Comparison of ENCODE assay signal across 26 cellular contexts in genomic region chr10:92656266-92656961, GRCh38. TPM values are rescaled to one million over a fixed set of nuclear protein-coding genes. Genes with fewer than 3 reads are reported as not detected.
"Had no signal": no experiment of that assay in that cellular context is flagged by ENCODE, and none has a peak within 500 bp of the region (broad histone marks: within the 10 kb centered on the region; RNA-seq: fewer than 3 reads in every experiment).

No MANE protein-coding gene starts in this region.

- H3K27ac ChIP-seq: breast epithelium, colonic mucosa, dorsolateral prefrontal cortex, epithelial cell of prostate, heart right ventricle, parathyroid adenoma, thyroid gland, upper lobe of right lung had no signal

- ATAC-seq: heart right ventricle, left cardiac atrium, right cardiac atrium, upper lobe of right lung had no signal

- H3K9me3 ChIP-seq: breast epithelium, colonic mucosa, thyroid gland, upper lobe of right lung had no signal

- H3K4me3 Mint-ChIP-seq: activated B cell treated with CpG ODN at 0.5 μM for 24 hours; activated CD4-positive, alpha-beta memory T cell treated with anti-CD3 and anti-CD28 coated beads, Interleukin-2, amount 10 ng/mL, durations not matched to agents 7 days and 5 days; activated naive CD4-positive, alpha-beta T cell treated with anti-CD3 and anti-CD28 coated beads, Interleukin-2, amount 50 U/mL, for 24 hours; endodermal cell; memory B cell; nephron progenitor cell; stimulated activated naive CD8-positive, alpha-beta T cell treated with anti-CD3 and anti-CD28 coated beads, Interleukin-15, Interleukin-2, amounts not matched to agents 100 ng/mL and 50 ng/mL, for 24 hours had no signal

- H3K9ac ChIP-seq: parathyroid adenoma had no signal

- H3K27ac Mint-ChIP-seq: activated B cell treated with CpG ODN at 0.5 μM for 24 hours; activated CD4-positive, alpha-beta memory T cell treated with anti-CD3 and anti-CD28 coated beads, Interleukin-2, amount 10 ng/mL, durations not matched to agents 7 days and 5 days; activated naive CD4-positive, alpha-beta T cell treated with anti-CD3 and anti-CD28 coated beads, Interleukin-2, amount 50 U/mL, for 24 hours; endodermal cell; stimulated activated naive CD8-positive, alpha-beta T cell treated with anti-CD3 and anti-CD28 coated beads, Interleukin-15, Interleukin-2, amounts not matched to agents 100 ng/mL and 50 ng/mL, for 24 hours had no signal

- H3K36me3 ChIP-seq: breast epithelium, colonic mucosa, thyroid gland, upper lobe of right lung had no signal

- H3K4me3 ChIP-seq: breast epithelium, colonic mucosa, dorsolateral prefrontal cortex, heart right ventricle, thyroid gland, upper lobe of right lung had no signal

- H2AFZ ChIP-seq: parathyroid adenoma had no signal

- H3K9me3 Mint-ChIP-seq: activated CD4-positive, alpha-beta memory T cell treated with anti-CD3 and anti-CD28 coated beads, Interleukin-2, amount 10 ng/mL, durations not matched to agents 7 days and 5 days; endodermal cell; nephron progenitor cell; stimulated activated naive CD8-positive, alpha-beta T cell treated with anti-CD3 and anti-CD28 coated beads, Interleukin-15, Interleukin-2, amounts not matched to agents 100 ng/mL and 50 ng/mL, for 24 hours had no signal

- H3K27me3 Mint-ChIP-seq: activated B cell treated with CpG ODN at 0.5 μM for 24 hours; activated CD4-positive, alpha-beta memory T cell treated with anti-CD3 and anti-CD28 coated beads, Interleukin-2, amount 10 ng/mL, durations not matched to agents 7 days and 5 days; activated naive CD4-positive, alpha-beta T cell treated with anti-CD3 and anti-CD28 coated beads, Interleukin-2, amount 50 U/mL, for 24 hours; memory B cell; stimulated activated naive CD8-positive, alpha-beta T cell treated with anti-CD3 and anti-CD28 coated beads, Interleukin-15, Interleukin-2, amounts not matched to agents 100 ng/mL and 50 ng/mL, for 24 hours had no signal

- H3K79me2 ChIP-seq: parathyroid adenoma had no signal

- DNase-seq: activated B cell treated with CpG ODN at 0.5 μM for 24 hours; activated CD4-positive, alpha-beta memory T cell treated with anti-CD3 and anti-CD28 coated beads, Interleukin-2, amount 10 ng/mL, durations not matched to agents 7 days and 5 days; activated CD4-positive, alpha-beta T cell treated with anti-CD3 and anti-CD28 coated beads for 4 hours; activated effector memory CD4-positive, alpha-beta T cell treated with anti-CD3 and anti-CD28 coated beads, Interleukin-2, amount 50 U/mL, for 16 hours; colonic mucosa; dorsolateral prefrontal cortex; endodermal cell; heart right ventricle; islet precursor cell; left cardiac atrium; nephron progenitor cell; nucleus accumbens; right cardiac atrium; stimulated activated CD4-positive, alpha-beta T cell treated with anti-CD3 and anti-CD28 coated beads, Interleukin-12 subunit alpha, Interleukin-12 subunit beta, amount 100 ng/mL, for 4 hours; stimulated activated CD4-positive, alpha-beta T cell treated with anti-CD3 and anti-CD28 coated beads, Interleukin-4, amount 100 ng/mL, for 4 hours; substantia nigra; T-helper 9 cell; thyroid gland; upper lobe of right lung had no signal

- H3K4me1 ChIP-seq: breast epithelium, colonic mucosa, heart right ventricle, parathyroid adenoma, thyroid gland, upper lobe of right lung had no signal

- H3K27me3 ChIP-seq: breast epithelium, colonic mucosa, dorsolateral prefrontal cortex, heart right ventricle, thyroid gland, upper lobe of right lung had no signal

- H3K4me1 Mint-ChIP-seq: activated CD4-positive, alpha-beta memory T cell treated with anti-CD3 and anti-CD28 coated beads, Interleukin-2, amount 10 ng/mL, durations not matched to agents 7 days and 5 days; activated naive CD4-positive, alpha-beta T cell treated with anti-CD3 and anti-CD28 coated beads, Interleukin-2, amount 50 U/mL, for 24 hours; endodermal cell; memory B cell; nephron progenitor cell had no signal

RNA-seq across cellular contexts. Expression of gene HHEX, which starts 33.3 kb away (rescaled TPM):
- total RNA-seq: T-helper 1 cell treated with Interleukin-12 subunit alpha and Interleukin-12 subunit beta and Interleukin-4 antibody, amounts not matched to agents 30 ng/mL and 1 ng/mL, for 36 hours had no signal
